Comparison of ENCODE assay signal across 8 cellular contexts in genomic region chr3:186930639-186931486, GRCh38. TPM values are rescaled to one million over a fixed set of nuclear protein-coding genes. Genes with fewer than 3 reads are reported as not detected.
DNase-seq lines count a peak whose midpoint lies in the region; ATAC-seq and TF ChIP-seq lines count a peak whose summit lies in the region.

No MANE protein-coding gene starts in this region.

- ATAC-seq in GM21360 (IDR thresholded peaks at IDR 0.05; ENCODE audit: unreplicated experiment) = peak; percentile 61

- peaks cover 32% of the 10 kb centered on the region for H3K4me1 Mint-ChIP-seq in osteocyte (ENCODE audit: unreplicated experiment)
- H3K4me1 Mint-ChIP-seq in type B pancreatic cell (ENCODE audit: unreplicated experiment) = peaks cover 15% of the 10 kb centered on the region

- peaks cover 18% of the 10 kb centered on the region for H3K36me3 Mint-ChIP-seq in osteocyte (ENCODE audit: unreplicated experiment)
- peaks cover 12% of the 10 kb centered on the region for H3K36me3 Mint-ChIP-seq in type B pancreatic cell

- H3K27me3 Mint-ChIP-seq in osteocyte (ENCODE audit: unreplicated experiment) (no peaks in the 10 kb centered on the region), type B pancreatic cell (peaks cover 29% of the 10 kb centered on the region)

- H3K27ac Mint-ChIP-seq in osteocyte (ENCODE audit: unreplicated experiment) (peak overlapping the region; percentile 86), type B pancreatic cell (peak overlapping the region; percentile 85)

- peak; percentile 83 for DNase-seq in D341Med (ENCODE audit: low spot score)
- DNase-seq in HT-29 (ENCODE audit: low spot score) = peak; percentile 11
- peak; percentile 14 for DNase-seq in RPMI7951 (ENCODE audit: low read depth)
- DNase-seq in activated effector memory CD4-positive, alpha-beta T cell treated with anti-CD3 and anti-CD28 coated beads, Interleukin-2, amount 50 U/mL, for 16 hours = peak; percentile 88
- peak; percentile 76 for DNase-seq in germinal center (ENCODE audit: low spot score)
- DNase-seq in osteocyte (ENCODE audit: extremely low spot score, unreplicated experiment) = peak; percentile 85
- peak; percentile 75 for DNase-seq in type B pancreatic cell (ENCODE audit: extremely low spot score, unreplicated experiment)

- H3K9me3 Mint-ChIP-seq in osteocyte (ENCODE audit: unreplicated experiment) (no peaks in the 10 kb centered on the region), type B pancreatic cell (no peaks in the 10 kb centered on the region)

- H3K4me3 Mint-ChIP-seq in osteocyte (ENCODE audit: unreplicated experiment) (peak overlapping the region; percentile 95), type B pancreatic cell (peak overlapping the region; percentile 96)

- TF ChIP-seq CTCF in osteocyte (IDR thresholded peaks at IDR 0.05) = no peak
- no peak for TF ChIP-seq CTCF in type B pancreatic cell (conservative IDR thresholded peaks at IDR 0.05)

RNA-seq across cellular contexts. Expression of gene ST6GAL1, which starts 0.5 kb away (rescaled TPM):
- 1.9 and 4.2 TPM in 2 replicates for total RNA-seq in HT-29 (2014; rRNA removed; shearing (Covaris generic))
- total RNA-seq in RPMI7951 (2014; rRNA removed; shearing (Covaris generic)) = 2.0 and 4.2 TPM in 2 replicates
- total RNA-seq in osteocyte (63.1 and 68.2 TPM in 2 replicates), type B pancreatic cell (ENCODE audit: low replicate concordance) (22.3 and 51.8 TPM in 2 replicates)

Comparison
In these comparisons a context has a peak if more than half of its experiments do, and no peak if none do; other contexts are left out.
1. Peak in every context shown above with its lines: DNase-seq and ATAC-seq.
2. DNase-seq: peak in every context shown above with its lines; median percentile 88 in activated effector memory CD4-positive, alpha-beta T cell treated with anti-CD3 and anti-CD28 coated beads, Interleukin-2, amount 50 U/mL, for 16 hours; 85 in osteocyte; 83 in D341Med; 76 in germinal center; 75 in type B pancreatic cell; 14 in RPMI7951; 11 in HT-29.